22 cellular contexts compared by ENCODE assay signal in the genomic region with DNA sequence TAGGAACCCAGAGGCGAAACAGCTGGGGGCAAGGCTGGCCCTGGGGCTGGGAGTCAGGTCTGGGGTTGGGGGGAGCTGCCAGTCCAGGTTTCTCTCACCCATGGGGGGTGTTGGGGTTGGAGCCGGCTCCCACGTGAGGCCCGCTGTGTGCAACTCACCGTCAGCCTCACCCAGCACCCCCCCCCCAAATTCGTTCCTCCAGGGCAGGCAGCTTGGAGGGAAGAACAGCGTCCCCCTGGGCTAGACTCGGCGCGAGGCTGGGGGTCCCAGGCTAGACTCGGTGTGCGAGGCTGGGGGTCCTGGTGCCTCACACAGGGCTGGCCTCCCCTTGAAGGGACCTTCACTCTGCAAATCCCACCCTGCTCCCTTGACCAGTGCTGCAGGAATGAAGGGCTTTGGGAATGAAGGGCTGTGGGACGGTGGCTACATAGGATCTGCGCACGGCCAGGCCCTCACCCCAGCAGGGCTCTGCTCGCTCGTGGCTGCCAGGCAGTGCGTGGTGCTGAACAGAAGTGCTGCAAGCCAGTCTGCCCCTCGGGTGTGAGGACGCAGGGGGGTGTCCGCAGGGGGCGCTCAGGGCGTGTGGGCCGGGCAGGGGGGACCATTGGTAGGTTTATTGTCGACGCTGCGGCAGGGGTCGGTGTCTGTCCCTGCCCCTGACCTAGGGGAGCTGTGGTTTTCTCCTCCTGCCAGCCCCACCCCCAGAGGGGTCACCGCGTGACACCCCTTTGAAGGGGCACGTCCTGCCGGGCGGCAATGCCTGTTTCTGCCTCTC.
A peak's percentile ranks its signal among the peaks of the same experiment; 100 is the strongest.
DNase-seq lines count a peak whose midpoint lies in the region; ATAC-seq and TF ChIP-seq lines count a peak whose summit lies in the region.
"Had no signal": no experiment of that assay in that cellular context is flagged by ENCODE, and none has a peak within 500 bp of the region (broad histone marks: within the 10 kb centered on the region; RNA-seq: fewer than 3 reads in every experiment).

No MANE protein-coding gene starts in this region.

- H3K4me3 Mint-ChIP-seq in activated T-cell treated with anti-CD3 and anti-CD28 coated beads, Interleukin-2, amount 50 U/mL, for 24 hours: no peak overlapping the region
- no peak overlapping the region for H3K4me3 Mint-ChIP-seq in GM23338
- H3K4me3 Mint-ChIP-seq: CD4-positive, CD25-positive, alpha-beta regulatory T cell; T-cell had no signal

- no peak overlapping the region for H4K91ac ChIP-seq in neuronal stem cell (ENCODE audit: low read depth, low read length, poor library complexity)

- H3K4me1 Mint-ChIP-seq in activated T-cell treated with anti-CD3 and anti-CD28 coated beads, Interleukin-2, amount 50 U/mL, for 24 hours (ENCODE audit: low read depth): no peaks in the 10 kb centered on the region
- no peaks in the 10 kb centered on the region for H3K4me1 Mint-ChIP-seq in GM23338
- H3K4me1 Mint-ChIP-seq: CD4-positive, CD25-positive, alpha-beta regulatory T cell had no signal

- no peak overlapping the region for H2AK5ac ChIP-seq in neuronal stem cell (ENCODE audit: low read depth, low read length)

- H2BK120ac ChIP-seq in neuronal stem cell (ENCODE audit: low read depth, low read length): no peak overlapping the region

- no peak overlapping the region for H3K27ac ChIP-seq in GM23338 (ENCODE audit: low read depth)
- H3K27ac ChIP-seq in OCI-LY1 (ENCODE audit: low read depth, low read length, poor library complexity, severe bottlenecking): no peak overlapping the region
- H3K27ac ChIP-seq in neuronal stem cell (replicated peaks; ENCODE audit: low read length): no peak overlapping the region
- H3K27ac ChIP-seq: GM23248 had no signal

- no peaks in the 10 kb centered on the region for H3K27me3 Mint-ChIP-seq in activated T-cell treated with anti-CD3 and anti-CD28 coated beads, Interleukin-2, amount 50 U/mL, for 24 hours
- H3K27me3 Mint-ChIP-seq in GM23338 (ENCODE audit: insufficient read depth, low read depth, poor library complexity): peaks cover 24% of the 10 kb centered on the region
- H3K27me3 Mint-ChIP-seq: CD4-positive, CD25-positive, alpha-beta regulatory T cell had no signal

- peak overlapping the region; percentile 8 for H3K27ac Mint-ChIP-seq in activated T-cell treated with anti-CD3 and anti-CD28 coated beads, Interleukin-2, amount 50 U/mL, for 24 hours
- H3K27ac Mint-ChIP-seq in GM23338: peak overlapping the region; percentile 68; the same call in 1 of the 2 replicates
- H3K27ac Mint-ChIP-seq: T-cell had no signal

- no peaks in the 10 kb centered on the region for H3K27me3 ChIP-seq in GM23338 (ENCODE audit: insufficient read depth)
- peaks cover 6% of the 10 kb centered on the region; the same call in 1 of the 2 replicates for H3K27me3 ChIP-seq in OCI-LY1 (ENCODE audit: insufficient read depth, low read length)
- H3K27me3 ChIP-seq in neuronal stem cell (ENCODE audit: control insufficient read depth in 3 of 3, insufficient read depth in 3 of 3, low read depth in 1 of 3, low read length in 3 of 3): no peaks in the 10 kb centered on the region
- no peaks in the 10 kb centered on the region for H3K27me3 ChIP-seq in MG63

- DNase-seq in activated T-cell treated with anti-CD3 and anti-CD28 coated beads, Interleukin-2, amount 50 U/mL, for 24 hours: no peak
- no peak for DNase-seq in activated T-cell treated with anti-CD3 and anti-CD28 coated beads, Interleukin-2, amount 50 U/mL, for 1 hour
- DNase-seq in GM23338 (ENCODE audit: low spot score) (no peak), neuronal stem cell (ENCODE audit: low spot score) (no peak), MG63 (no peak), NK-92 (lab: John Stamatoyannopoulos, UW; ENCODE audit: unreplicated experiment) (no peak)
- DNase-seq: ACHN; AML-193; CD4-positive, CD25-positive, alpha-beta regulatory T cell; DMS79 treated with DMSO at 0.1 percent for 48 hours; GM23248; Karpas-422; MM.1S; NCI-H1105; NCI-H187 treated with DMSO at 0.1 percent for 48 hours; NCI-H345; NCI-H526; Right ventricle myocardium superior; SK-N-SH; T-cell had no signal

- H3K4me3 ChIP-seq in GM23338: no peak overlapping the region
- H3K4me3 ChIP-seq in OCI-LY1 (ENCODE audit: low read depth, low read length, poor library complexity, severe bottlenecking): no peak overlapping the region
- no peak overlapping the region for H3K4me3 ChIP-seq in neuronal stem cell (ENCODE audit: low read length in 2 of 2)
- no peak overlapping the region for H3K4me3 ChIP-seq in MG63
- H3K4me3 ChIP-seq: GM23248 had no signal

- H4K20me1 ChIP-seq in GM23338 (replicated peaks; ENCODE audit: insufficient read depth): no peaks in the 10 kb centered on the region; the same call in 1 of the 2 replicates
- H4K20me1 ChIP-seq in OCI-LY1 (ENCODE audit: insufficient read depth, low read length): no peaks in the 10 kb centered on the region

- no peaks in the 10 kb centered on the region for H3K9me3 Mint-ChIP-seq in activated T-cell treated with anti-CD3 and anti-CD28 coated beads, Interleukin-2, amount 50 U/mL, for 24 hours
- no peaks in the 10 kb centered on the region for H3K9me3 Mint-ChIP-seq in GM23338
- H3K9me3 Mint-ChIP-seq: CD4-positive, CD25-positive, alpha-beta regulatory T cell; T-cell had no signal

- H3K4ac ChIP-seq in neuronal stem cell (ENCODE audit: low read length): no peak overlapping the region

- H3K36me3 ChIP-seq in GM23338 (ENCODE audit: insufficient read depth) (no peaks in the 10 kb centered on the region; the same call in 1 of the 2 replicates), OCI-LY1 (ENCODE audit: insufficient read depth, low read length) (peaks cover 24% of the 10 kb centered on the region), neuronal stem cell (replicated peaks in 1 of 2; ENCODE audit: control insufficient read depth in 2 of 2, insufficient read depth in 2 of 2, low read length in 2 of 2) (peaks cover 18 to 24% of the 10 kb centered on the region in 2 donors), MG63 (no peaks in the 10 kb centered on the region)

- H2BK12ac ChIP-seq in neuronal stem cell (ENCODE audit: low read length): no peak overlapping the region

- H3K9me3 ChIP-seq in OCI-LY1 (ENCODE audit: low read length) (no peaks in the 10 kb centered on the region), neuronal stem cell (replicated peaks in 1 of 2; ENCODE audit: control insufficient read depth in 2 of 2, insufficient read depth in 1 of 2, low read depth in 1 of 2, low read length in 2 of 2) (no peaks in the 10 kb centered on the region), MG63 (no peaks in the 10 kb centered on the region)
- H3K9me3 ChIP-seq: Caco-2, SK-N-SH had no signal

- H3K9ac ChIP-seq in OCI-LY1 (ENCODE audit: low read length) (no peak overlapping the region; the same call in 1 of the 2 replicates), neuronal stem cell (ENCODE audit: low read depth, low read length, poor library complexity) (no peak overlapping the region)
- H3K9ac ChIP-seq: GM23248, SK-N-SH had no signal

- H3K4me1 ChIP-seq in GM23338 (ENCODE audit: insufficient read depth): no peaks in the 10 kb centered on the region
- peaks cover 18% of the 10 kb centered on the region for H3K4me1 ChIP-seq in OCI-LY1 (ENCODE audit: insufficient read depth, low read length, severe bottlenecking)
- no peaks in the 10 kb centered on the region for H3K4me1 ChIP-seq in neuronal stem cell (ENCODE audit: control insufficient read depth in 2 of 2, insufficient read depth in 1 of 2, low read depth in 1 of 2, low read length in 2 of 2)
- H3K4me1 ChIP-seq: Caco-2 had no signal

- WGBS in neuronal stem cell (ENCODE audit: extremely low coverage in 2 of 2, insufficient read length in 2 of 2, insufficient replicate concordance in 1 of 2), 2 donors: no CpG with 5 or more reads among the region's 33 CpGs

- H2BK15ac ChIP-seq in neuronal stem cell (ENCODE audit: low read length): no peak overlapping the region

- H2AFZ ChIP-seq in GM23338 (no peak overlapping the region), OCI-LY1 (ENCODE audit: low read length) (no peak overlapping the region), neuronal stem cell (ENCODE audit: low read length) (no peak overlapping the region)
- H2AFZ ChIP-seq: GM23248 had no signal

- peaks cover 3% of the 10 kb centered on the region for H3K79me1 ChIP-seq in neuronal stem cell (ENCODE audit: low read depth, low read length)

- no peak overlapping the region for H3K23ac ChIP-seq in neuronal stem cell (ENCODE audit: low read depth, low read length, poor library complexity)

- H4K8ac ChIP-seq in neuronal stem cell (ENCODE audit: low read depth, low read length): no peak overlapping the region

- peak overlapping the region; percentile 45 for H3K18ac ChIP-seq in neuronal stem cell (ENCODE audit: low read length)

- TF ChIP-seq CTCF in GM23338 (conservative IDR thresholded peaks at IDR 0.05; ENCODE audit: low read depth in 2 of 2): no peak; a peak in 1 of 4 replicates
- peak; percentile 32 for TF ChIP-seq CTCF in OCI-LY1 (IDR thresholded peaks at IDR 0.05; ENCODE audit: low read length)

- H3K79me2 ChIP-seq in GM23338 (replicated peaks; ENCODE audit: insufficient read depth): no peaks in the 10 kb centered on the region
- no peaks in the 10 kb centered on the region for H3K79me2 ChIP-seq in OCI-LY1 (ENCODE audit: insufficient read depth, low read length)

- H2BK5ac ChIP-seq in neuronal stem cell (ENCODE audit: low read length): no peak overlapping the region

- peak overlapping the region; percentile 56 for H3K14ac ChIP-seq in neuronal stem cell (ENCODE audit: low read length)

- H3K9me2 ChIP-seq in GM23338 (ENCODE audit: insufficient read depth) (no peaks in the 10 kb centered on the region), OCI-LY1 (ENCODE audit: low read depth, low read length) (no peaks in the 10 kb centered on the region)
- H3K9me2 ChIP-seq: SK-N-SH had no signal

- no peak overlapping the region for H3K4me2 ChIP-seq in GM23338
- H3K4me2 ChIP-seq in OCI-LY1 (ENCODE audit: low read length): peak overlapping the region; percentile 32; the same call in 1 of the 2 replicates
- H3K4me2 ChIP-seq in neuronal stem cell (ENCODE audit: insufficient read depth, low read length, poor library complexity, severe bottlenecking): no peak overlapping the region
- H3K4me2 ChIP-seq: SK-N-SH had no signal

- H3F3A ChIP-seq in GM23338 (replicated peaks; ENCODE audit: low read depth) (no peaks in the 10 kb centered on the region), OCI-LY1 (ENCODE audit: insufficient read depth, low read length) (peaks cover 5% of the 10 kb centered on the region; the same call in 1 of the 2 replicates)

- peak; percentile 8; the same call in 2 of the 3 replicates for ATAC-seq in GM23338
- ATAC-seq: T-cell had no signal

- peaks cover 26% of the 10 kb centered on the region for H3K36me3 Mint-ChIP-seq in activated T-cell treated with anti-CD3 and anti-CD28 coated beads, Interleukin-2, amount 50 U/mL, for 24 hours (ENCODE audit: low read depth)
- peaks cover 8% of the 10 kb centered on the region; the same call in 2 of the 3 replicates for H3K36me3 Mint-ChIP-seq in GM23338 (ENCODE audit: low read depth)
- H3K36me3 Mint-ChIP-seq: CD4-positive, CD25-positive, alpha-beta regulatory T cell had no signal

TF ChIP-seq in GM23338, 12 proteins besides CTCF, POLR2A, EP300 and RAD21:
- TF ChIP-seq EZH2 (IDR thresholded peaks at IDR 0.05; ENCODE audit: low read depth, unreplicated experiment): no peak
- peak; percentile 17; the same call in 1 of the 2 replicates for TF ChIP-seq POLR2AphosphoS5 (IDR thresholded peaks at IDR 0.05; ENCODE audit: low read depth)
- TF ChIP-seq ZNF114 (CRISPR knock-in tag; IDR thresholded peaks at IDR 0.05): no peak
